In genomic region chr16:1049113-1049975, GRCh38 we compare ENCODE assay signal across 2 cellular contexts.
TF ChIP-seq lines count a peak whose summit lies in the region.

No MANE protein-coding gene starts in this region.

TF ChIP-seq in GM23338, 12 proteins besides CTCF, POLR2A, EP300 and RAD21:
- TF ChIP-seq ZNF114 (CRISPR knock-in tag; IDR thresholded peaks at IDR 0.05) (no peak), JUNB (IDR thresholded peaks at IDR 0.05; ENCODE audit: unreplicated experiment) (no peak), STAT1 (IDR thresholded peaks at IDR 0.05; ENCODE audit: unreplicated experiment) (no peak), POLR2AphosphoS5 (IDR thresholded peaks at IDR 0.05; ENCODE audit: low read depth) (no peak), ZNF331 (CRISPR knock-in tag; IDR thresholded peaks at IDR 0.05; ENCODE audit: low read depth) (no peak), CREB1 (CRISPR knock-in tag; IDR thresholded peaks at IDR 0.05; ENCODE audit: low read depth) (no peak), NANOG (IDR thresholded peaks at IDR 0.05; ENCODE audit: borderline replicate concordance) (no peak), ZNF462 (CRISPR knock-in tag; IDR thresholded peaks at IDR 0.05) (no peak), EZH2 (IDR thresholded peaks at IDR 0.05; ENCODE audit: low read depth, unreplicated experiment) (no peak), EZH2phosphoT487 (IDR thresholded peaks at IDR 0.05; ENCODE audit: unreplicated experiment) (no peak)
- TF ChIP-seq, protein P1, sequence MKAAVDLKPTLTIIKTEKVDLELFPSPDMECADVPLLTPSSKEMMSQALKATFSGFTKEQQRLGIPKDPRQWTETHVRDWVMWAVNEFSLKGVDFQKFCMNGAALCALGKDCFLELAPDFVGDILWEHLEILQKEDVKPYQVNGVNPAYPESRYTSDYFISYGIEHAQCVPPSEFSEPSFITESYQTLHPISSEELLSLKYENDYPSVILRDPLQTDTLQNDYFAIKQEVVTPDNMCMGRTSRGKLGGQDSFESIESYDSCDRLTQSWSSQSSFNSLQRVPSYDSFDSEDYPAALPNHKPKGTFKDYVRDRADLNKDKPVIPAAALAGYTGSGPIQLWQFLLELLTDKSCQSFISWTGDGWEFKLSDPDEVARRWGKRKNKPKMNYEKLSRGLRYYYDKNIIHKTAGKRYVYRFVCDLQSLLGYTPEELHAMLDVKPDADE (IDR thresholded peaks at IDR 0.05) = no peak
- TF ChIP-seq, protein P2, sequence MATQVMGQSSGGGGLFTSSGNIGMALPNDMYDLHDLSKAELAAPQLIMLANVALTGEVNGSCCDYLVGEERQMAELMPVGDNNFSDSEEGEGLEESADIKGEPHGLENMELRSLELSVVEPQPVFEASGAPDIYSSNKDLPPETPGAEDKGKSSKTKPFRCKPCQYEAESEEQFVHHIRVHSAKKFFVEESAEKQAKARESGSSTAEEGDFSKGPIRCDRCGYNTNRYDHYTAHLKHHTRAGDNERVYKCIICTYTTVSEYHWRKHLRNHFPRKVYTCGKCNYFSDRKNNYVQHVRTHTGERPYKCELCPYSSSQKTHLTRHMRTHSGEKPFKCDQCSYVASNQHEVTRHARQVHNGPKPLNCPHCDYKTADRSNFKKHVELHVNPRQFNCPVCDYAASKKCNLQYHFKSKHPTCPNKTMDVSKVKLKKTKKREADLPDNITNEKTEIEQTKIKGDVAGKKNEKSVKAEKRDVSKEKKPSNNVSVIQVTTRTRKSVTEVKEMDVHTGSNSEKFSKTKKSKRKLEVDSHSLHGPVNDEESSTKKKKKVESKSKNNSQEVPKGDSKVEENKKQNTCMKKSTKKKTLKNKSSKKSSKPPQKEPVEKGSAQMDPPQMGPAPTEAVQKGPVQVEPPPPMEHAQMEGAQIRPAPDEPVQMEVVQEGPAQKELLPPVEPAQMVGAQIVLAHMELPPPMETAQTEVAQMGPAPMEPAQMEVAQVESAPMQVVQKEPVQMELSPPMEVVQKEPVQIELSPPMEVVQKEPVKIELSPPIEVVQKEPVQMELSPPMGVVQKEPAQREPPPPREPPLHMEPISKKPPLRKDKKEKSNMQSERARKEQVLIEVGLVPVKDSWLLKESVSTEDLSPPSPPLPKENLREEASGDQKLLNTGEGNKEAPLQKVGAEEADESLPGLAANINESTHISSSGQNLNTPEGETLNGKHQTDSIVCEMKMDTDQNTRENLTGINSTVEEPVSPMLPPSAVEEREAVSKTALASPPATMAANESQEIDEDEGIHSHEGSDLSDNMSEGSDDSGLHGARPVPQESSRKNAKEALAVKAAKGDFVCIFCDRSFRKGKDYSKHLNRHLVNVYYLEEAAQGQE (IDR thresholded peaks at IDR 0.05; ENCODE audit: unreplicated experiment) = no peak

TF ChIP-seq in H1, 55 proteins besides CTCF, POLR2A, EP300 and RAD21:
- TF ChIP-seq SIX5 (IDR thresholded peaks at IDR 0.05; ENCODE audit: low read depth, low read length) (no peak), TAF1 (IDR thresholded peaks at IDR 0.05; ENCODE audit: low read depth, low read length) (no peak), SP4 (IDR thresholded peaks at IDR 0.05; ENCODE audit: low read length) (no peak), SP2 (IDR thresholded peaks at IDR 0.05; ENCODE audit: low read length) (no peak), ZNF274 (IDR thresholded peaks at IDR 0.05; ENCODE audit: borderline replicate concordance, extremely low read depth, low read length) (no peak), POU5F1 (IDR thresholded peaks at IDR 0.05; ENCODE audit: low read depth, low read length) (no peak), SUZ12 (IDR thresholded peaks at IDR 0.05; ENCODE audit: low read length) (no peak), HDAC6 (IDR thresholded peaks at IDR 0.05; ENCODE audit: low read depth, low read length) (no peak), BCL11A (IDR thresholded peaks at IDR 0.05; ENCODE audit: low read depth in 2 of 2, low read length in 2 of 2) (no peak), BACH1 (IDR thresholded peaks at IDR 0.05; ENCODE audit: low read length) (no peak), ASH2L (IDR thresholded peaks at IDR 0.05; ENCODE audit: low read length) (no peak)
